In the genomic region with DNA sequence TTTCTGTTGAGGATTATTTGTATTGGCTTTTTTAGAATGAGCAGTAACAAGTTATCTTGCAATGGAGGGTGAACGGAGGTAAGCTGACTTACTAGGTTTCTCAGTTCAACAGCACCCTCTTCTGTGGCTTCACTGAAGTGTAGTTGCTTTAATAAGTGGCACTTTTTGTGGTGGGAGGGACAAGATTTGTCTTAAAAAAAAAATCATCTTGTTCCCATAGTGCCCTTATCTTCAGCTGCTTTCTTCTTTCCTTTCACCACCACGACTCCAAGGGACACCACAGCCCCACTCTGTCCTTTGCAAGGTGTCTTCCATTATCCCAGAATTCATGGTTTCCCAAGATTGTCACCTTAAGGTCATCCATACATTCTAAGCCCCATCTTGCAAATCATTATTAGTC, we compare ENCODE assay signal across 8 cellular contexts.
A peak's percentile ranks its signal among the peaks of the same experiment; 100 is the strongest.
DNase-seq lines count a peak whose midpoint lies in the region; ATAC-seq and TF ChIP-seq lines count a peak whose summit lies in the region.

No MANE protein-coding gene starts in this region.

- no peaks in the 10 kb centered on the region for H3K27me3 ChIP-seq in CD4-positive, alpha-beta T cell (ENCODE audit: control insufficient read depth, insufficient read depth, low read length)
- H3K27me3 ChIP-seq in ascending aorta (no peaks in the 10 kb centered on the region), iPS DF 6.9 (ENCODE audit: control insufficient read depth, insufficient read depth, low read length) (no peaks in the 10 kb centered on the region), thyroid gland (no peaks in the 10 kb centered on the region)

- ATAC-seq in CD4-positive, alpha-beta T cell (ENCODE audit: poor library complexity), result peak; percentile 76
- peak; percentile 93 for ATAC-seq in GM18519 (IDR thresholded peaks at IDR 0.05; ENCODE audit: low FRiP score, unreplicated experiment)
- ATAC-seq in HG03159 (IDR thresholded peaks at IDR 0.05; ENCODE audit: unreplicated experiment), result peak; percentile 87

- POLR2A ChIA-PET in CD4-positive, alpha-beta T cell (lab: Charles Lee), result no interaction called here

- H3K27ac ChIP-seq in CD4-positive, alpha-beta T cell (ENCODE audit: low read depth, low read length), result no peak overlapping the region
- H3K27ac ChIP-seq in ascending aorta, result no peak overlapping the region
- no peak overlapping the region for H3K27ac ChIP-seq in iPS DF 6.9 (ENCODE audit: low read length)
- no peak overlapping the region for H3K27ac ChIP-seq in thyroid gland

- no CpG with 5 or more reads among the region's 2 CpGs for WGBS in iPS DF 6.9 (ENCODE audit: insufficient coverage, insufficient read length)
- WGBS in thyroid gland, 2 donors, result 18 to 20% methylated on average over 2 of the region's 2 CpGs

- CTCF ChIA-PET in CD4-positive, alpha-beta T cell (lab: Charles Lee), result interaction anchor here (1.4 kb wide), 1 partner anchor 972 kb away, joined by 8 read pairs; no protein-coding TSS in a partner anchor

- peak in 1 of 10 experiments; percentile 7 for DNase-seq in CD4-positive, alpha-beta T cell
- peak; percentile 57 for DNase-seq in NCI-H345 (lab: John Stamatoyannopoulos, UW)
- DNase-seq in ascending aorta (ENCODE audit: low spot score in 2 of 2), result no peak
- DNase-seq in iPS DF 6.9 (ENCODE audit: low read depth, low spot score), result peak; percentile 31
- peak; percentile 6 to 8 for DNase-seq in thyroid gland
- DNase-seq in stimulated activated CD4-positive, alpha-beta T cell treated with anti-CD3 and anti-CD28 coated beads, Interleukin-2, amount 100 ng/mL, for 48 hours, result no peak

- intact Hi-C loops in CD4-positive, alpha-beta T cell (cut with DNase I, micrococcal nuclease), result loop anchor here (1.0 to 10.0 kb wide), 4 partner anchors 222 to 1135 kb away; no protein-coding TSS in a partner anchor
- intact Hi-C loops in ascending aorta (cut with DNase I) (loop anchor here (5.0 kb wide), 3 partner anchors 794 to 1134 kb away; no protein-coding TSS in a partner anchor), thyroid gland (cut with DNase I) (no loop called here)

- H3K4me3 ChIP-seq in ascending aorta (no peak overlapping the region), iPS DF 6.9 (ENCODE audit: low read length) (no peak overlapping the region), thyroid gland (replicated peaks in 1 of 3) (no peak overlapping the region)

- TF ChIP-seq POLR2A in thyroid gland (IDR thresholded peaks at IDR 0.05), result no peak

- H3K4me1 ChIP-seq in ascending aorta (no peaks in the 10 kb centered on the region), iPS DF 6.9 (ENCODE audit: control insufficient read depth, insufficient read depth, low read length) (no peaks in the 10 kb centered on the region), thyroid gland (no peaks in the 10 kb centered on the region)

- H3K9me3 ChIP-seq in CD4-positive, alpha-beta T cell (ENCODE audit: control insufficient read depth, low read length), result no peaks in the 10 kb centered on the region
- H3K9me3 ChIP-seq in ascending aorta (no peaks in the 10 kb centered on the region), iPS DF 6.9 (ENCODE audit: control insufficient read depth, insufficient read depth, low read length) (no peaks in the 10 kb centered on the region), thyroid gland (no peaks in the 10 kb centered on the region)

- peaks cover 21% of the 10 kb centered on the region for H3K36me3 Mint-ChIP-seq in CD4-positive, alpha-beta T cell (ENCODE audit: low read depth)

- H3K36me3 ChIP-seq in ascending aorta (no peaks in the 10 kb centered on the region), iPS DF 6.9 (ENCODE audit: control insufficient read depth, insufficient read depth, low read length) (no peaks in the 10 kb centered on the region), thyroid gland (no peaks in the 10 kb centered on the region)

- no peak for TF ChIP-seq CTCF in CD4-positive, alpha-beta T cell (IDR thresholded peaks at IDR 0.05)
- TF ChIP-seq CTCF in ascending aorta (IDR thresholded peaks at IDR 0.05) (peak; percentile 19 to 66 (median 44)), thyroid gland (IDR thresholded peaks at IDR 0.05) (peak in 4 of 6 experiments; percentile 24 to 66 (median 53))

- no peak overlapping the region for H3K4me3 Mint-ChIP-seq in CD4-positive, alpha-beta T cell

- no peaks in the 10 kb centered on the region for H3K4me1 Mint-ChIP-seq in CD4-positive, alpha-beta T cell (ENCODE audit: low read depth)

- H3K9me3 Mint-ChIP-seq in CD4-positive, alpha-beta T cell, result no peaks in the 10 kb centered on the region

- no peak overlapping the region for H3K27ac Mint-ChIP-seq in CD4-positive, alpha-beta T cell

- no peaks in the 10 kb centered on the region for H3K27me3 Mint-ChIP-seq in CD4-positive, alpha-beta T cell

Comparison
In these comparisons a context has a peak if more than half of its experiments do, and no peak if none do; other contexts are left out.
1. DNase-seq: peak in NCI-H345 (single experiment), iPS DF 6.9 (single experiment) and thyroid gland (2 of 2); none in ascending aorta (0 of 2) and stimulated activated CD4-positive, alpha-beta T cell treated with anti-CD3 and anti-CD28 coated beads, Interleukin-2, amount 100 ng/mL, for 48 hours (0 of 2).
2. Peak in every context shown above with its lines, with median percentiles within 50 percentile points of each other: ATAC-seq.